In the genomic region with DNA sequence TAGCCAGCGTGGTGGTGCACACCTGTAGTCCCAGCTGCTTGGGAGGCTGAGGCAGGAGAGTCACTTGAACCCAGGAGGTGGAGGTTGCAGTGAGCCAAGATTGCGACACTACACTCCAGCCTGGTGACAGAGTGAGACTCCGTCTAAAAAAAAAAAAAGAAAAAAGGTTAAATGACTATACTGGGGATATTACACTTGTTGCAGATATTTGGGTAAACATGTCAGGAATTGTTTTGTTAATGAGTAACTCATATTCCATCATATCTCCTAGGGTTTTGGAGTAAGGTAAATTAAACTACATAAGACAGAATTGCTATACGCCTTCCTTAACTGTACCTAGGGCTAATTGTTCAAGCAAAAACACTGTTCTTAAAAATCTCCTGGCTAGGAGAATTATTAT, we compare ENCODE assay signal across 29 cellular contexts.
"Had no signal": no experiment of that assay in that cellular context is flagged by ENCODE, and none has a peak within 500 bp of the region (broad histone marks: within the 10 kb centered on the region; RNA-seq: fewer than 3 reads in every experiment).

No MANE protein-coding gene starts in this region.

- H3K9me3 Mint-ChIP-seq: natural killer cell; nephron progenitor cell; neural progenitor cell; stimulated activated naive CD8-positive, alpha-beta T cell treated with anti-CD3 and anti-CD28 coated beads, Interleukin-15, amount 100 ng/mL, for 72 hours had no signal

- H3K4me2 ChIP-seq: neural progenitor cell, smooth muscle cell had no signal

- H3K27ac ChIP-seq: left lung, lower lobe of right lung, neural progenitor cell, neutrophil, right atrium auricular region, right lobe of liver, tibial nerve, uterus had no signal

- H3K4me3 ChIP-seq: left lung, lower lobe of right lung, neural progenitor cell, right atrium auricular region, right lobe of liver, smooth muscle cell, tibial nerve, uterus had no signal

- ATAC-seq: left colon; left lung; lower lobe of right lung; natural killer cell; right lobe of liver; stimulated activated memory B cell treated with anti-CD40 and anti-IgM and Interleukin-4, amounts not matched to agents 10 μg/mL and 1 μg/mL and 100 μg/mL, for 72 hours; stimulated activated naive CD8-positive, alpha-beta T cell treated with anti-CD3 and anti-CD28 coated beads, Interleukin-15, amount 100 ng/mL, for 72 hours had no signal

- H3K36me3 Mint-ChIP-seq: immature natural killer cell; naive B cell; natural killer cell; neural progenitor cell; stimulated activated memory B cell treated with anti-CD40 and anti-IgM and Interleukin-4, amounts not matched to agents 10 μg/mL and 1 μg/mL and 100 μg/mL, for 72 hours; type B pancreatic cell had no signal

- H3K4me1 ChIP-seq: left lung, lower lobe of right lung, right atrium auricular region, right lobe of liver, tibial nerve, uterus had no signal

- H3K27me3 Mint-ChIP-seq: progenitor cell of endocrine pancreas; stimulated activated memory B cell treated with anti-CD40 and anti-IgM and Interleukin-4, amounts not matched to agents 10 μg/mL and 1 μg/mL and 100 μg/mL, for 72 hours; stimulated activated naive CD8-positive, alpha-beta T cell treated with anti-CD3 and anti-CD28 coated beads, Interleukin-15, amount 100 ng/mL, for 72 hours had no signal

- H3K36me3 ChIP-seq: left lung, lower lobe of right lung, neural progenitor cell, neutrophil, right atrium auricular region, right lobe of liver, tibial nerve, uterus had no signal

- H3K4me3 Mint-ChIP-seq: immature natural killer cell; mesothelial cell of epicardium; naive B cell; natural killer cell; nephron progenitor cell; neural progenitor cell; stimulated activated memory B cell treated with anti-CD40 and anti-IgM and Interleukin-4, amounts not matched to agents 10 μg/mL and 1 μg/mL and 100 μg/mL, for 72 hours; stimulated activated naive CD8-positive, alpha-beta T cell treated with anti-CD3 and anti-CD28 coated beads, Interleukin-15, amount 100 ng/mL, for 72 hours; type B pancreatic cell had no signal

- H2AFZ ChIP-seq: neural progenitor cell had no signal

- DNase-seq: hypothalamus; immature natural killer cell; kidney; left colon; left lung; lower lobe of right lung; mesendoderm; naive B cell; natural killer cell; nephron progenitor cell; occipital lobe; right lobe of liver; stimulated activated CD4-positive, alpha-beta T cell treated with anti-CD3 and anti-CD28 coated beads, Interleukin-1b, Interleukin-23, amount 100 ng/mL, for 48 hours; stimulated activated CD4-positive, alpha-beta T cell treated with anti-CD3 and anti-CD28 coated beads, Interleukin-2, amount 100 ng/mL, for 48 hours; stimulated activated CD4-positive, alpha-beta T cell treated with anti-CD3 and anti-CD28 coated beads, Interleukin-4, amount 100 ng/mL, for 4 hours; stimulated activated CD8-positive, alpha-beta memory T cell treated with anti-CD3 and anti-CD28 coated beads, Interleukin-4, amount 100 ng/mL, for 48 hours; stimulated activated naive CD4-positive, alpha-beta T cell treated with Interleukin-2 at 50 U/mL for 16 hours; stimulated activated naive CD8-positive, alpha-beta T cell treated with anti-CD3 and anti-CD28 coated beads, Interleukin-15, amount 100 ng/mL, for 72 hours; substantia nigra; uterus had no signal

- H3K9me3 ChIP-seq: left lung, lower lobe of right lung, neutrophil, right atrium auricular region, right lobe of liver, uterus had no signal

- H3K27me3 ChIP-seq: left lung, neural progenitor cell, neutrophil, right atrium auricular region, right lobe of liver, tibial nerve, uterus had no signal

- H3K27ac Mint-ChIP-seq: immature natural killer cell; mesothelial cell of epicardium; naive B cell; natural killer cell; nephron progenitor cell; neural progenitor cell; progenitor cell of endocrine pancreas; stimulated activated memory B cell treated with anti-CD40 and anti-IgM and Interleukin-4, amounts not matched to agents 10 μg/mL and 1 μg/mL and 100 μg/mL, for 72 hours; stimulated activated naive CD8-positive, alpha-beta T cell treated with anti-CD3 and anti-CD28 coated beads, Interleukin-15, amount 100 ng/mL, for 72 hours; type B pancreatic cell had no signal

- H3K4me1 Mint-ChIP-seq: immature natural killer cell; naive B cell; natural killer cell; nephron progenitor cell; stimulated activated memory B cell treated with anti-CD40 and anti-IgM and Interleukin-4, amounts not matched to agents 10 μg/mL and 1 μg/mL and 100 μg/mL, for 72 hours; stimulated activated naive CD8-positive, alpha-beta T cell treated with anti-CD3 and anti-CD28 coated beads, Interleukin-15, amount 100 ng/mL, for 72 hours had no signal

- H3K9ac ChIP-seq: neural progenitor cell had no signal
